ENCODE assay signal across 8 cellular contexts in the genomic region with DNA sequence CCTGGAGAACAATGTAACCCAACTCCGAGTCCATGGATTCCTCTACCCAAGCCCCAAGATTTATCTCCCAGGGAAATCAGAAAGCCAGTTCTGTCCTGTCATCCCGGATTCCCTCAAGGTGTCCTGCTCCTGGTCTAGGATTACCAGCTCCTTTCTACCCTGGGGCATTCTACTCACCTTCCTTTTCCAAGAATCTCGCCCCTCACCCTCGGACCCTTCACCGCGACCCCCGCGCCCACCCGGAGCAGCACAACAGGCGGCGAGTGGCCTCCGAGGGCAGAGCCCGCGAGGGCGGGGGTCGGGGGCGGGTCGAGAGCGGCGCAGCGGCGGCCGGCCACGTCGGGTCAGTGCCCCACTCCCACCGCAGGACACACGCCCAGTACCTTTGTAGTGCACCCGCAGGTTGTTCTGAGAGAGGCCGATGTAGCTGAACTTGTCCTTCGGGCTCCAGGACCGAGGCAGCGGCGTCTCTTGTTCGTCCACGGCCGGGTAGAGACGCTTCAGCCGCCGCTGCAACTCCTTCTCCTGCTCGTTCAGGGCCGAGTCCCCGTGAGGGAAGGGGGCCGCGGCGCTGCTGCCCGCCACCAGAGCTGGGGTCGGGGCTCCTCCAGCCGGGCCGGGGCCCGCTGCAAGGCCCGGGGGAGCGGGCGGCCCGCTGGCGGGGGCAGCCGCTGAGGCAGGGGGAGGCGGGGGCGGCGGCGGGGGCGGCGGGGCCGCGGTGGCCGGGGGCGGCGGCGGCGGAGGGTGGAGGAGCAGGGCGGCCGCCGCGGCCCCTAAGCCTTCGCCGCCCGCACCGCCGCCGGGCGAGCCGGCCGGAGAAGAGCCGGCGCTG. TPM values are rescaled to one million over a fixed set of nuclear protein-coding genes. Genes with fewer than 3 reads are reported as not detected.
DNase-seq lines count a peak whose midpoint lies in the region; ATAC-seq, FAIRE-seq and TF ChIP-seq lines count a peak whose summit lies in the region.

No MANE protein-coding gene starts in this region.

- H3K27ac ChIP-seq in SK-N-SH (ENCODE audit: low read depth in 2 of 2, low read length in 1 of 2) (peak overlapping the region; percentile 70 to 94), sigmoid colon (peak overlapping the region; percentile 95 to 97 (median 96))

- H3K9me2 ChIP-seq in SK-N-SH, result no peaks in the 10 kb centered on the region

- TF ChIP-seq CTCF in AG10803 (conservative IDR thresholded peaks at IDR 0.05; ENCODE audit: low read length), result no peak
- no peak for TF ChIP-seq CTCF in SK-N-SH (IDR thresholded peaks at IDR 0.05)
- no peak for TF ChIP-seq CTCF in astrocyte of the spinal cord (IDR thresholded peaks at IDR 0.05; ENCODE audit: low read depth, low read length)
- TF ChIP-seq CTCF in sigmoid colon (IDR thresholded peaks at IDR 0.05), result no peak

- TF ChIP-seq POLR2A in GM19193 (IDR thresholded peaks at IDR 0.05; ENCODE audit: extremely low read depth, insufficient read depth, insufficient read length) (peak; percentile 23), sigmoid colon (IDR thresholded peaks at IDR 0.05) (no peak)

- H2AFZ ChIP-seq in SK-N-SH (ENCODE audit: low read depth), result no peak overlapping the region

- in situ Hi-C loops in astrocyte of the spinal cord (cut with HindIII; ENCODE audit: low sequenced_read_pairs), result no loop called here

- H3K4me1 ChIP-seq in SK-N-SH (ENCODE audit: control insufficient read depth in 1 of 2, insufficient read depth in 2 of 2, low read depth in 1 of 2, low read length in 1 of 2), result peaks cover 4 to 7% of the 10 kb centered on the region in 2 experiments; a peak in 3 of 4 replicates
- peaks cover 0 to 32% (median 24%) of the 10 kb centered on the region in 4 donors for H3K4me1 ChIP-seq in sigmoid colon

- FAIRE-seq in GM19239 (lab: Jason Lieb, UNC), result no peak

- peak overlapping the region; percentile 94 for H3K4me2 ChIP-seq in SK-N-SH

- POLR2A ChIA-PET in SK-N-SH (lab: Yijun Ruan, JAX), result interaction anchor here (0.7 to 1.9 kb wide), 3 partner anchors 95 to 137 kb away, joined by 3 to 10 read pairs (median 3); partner anchors contain the start of genes NOL7 and SIRT5

- peaks cover 22% of the 10 kb centered on the region for H3F3A ChIP-seq in SK-N-SH (replicated peaks; ENCODE audit: insufficient read depth)

- ATAC-seq in HG03342 (IDR thresholded peaks at IDR 0.05; ENCODE audit: unreplicated experiment), result peak; percentile 8

- intact Hi-C loops in sigmoid colon (cut with DNase I), result loop anchor here (1.0 to 2.0 kb wide), 4 partner anchors 56 to 136 kb away; partner anchors contain the start of genes MCUR1, NOL7 and SIRT5

- peaks cover 51% of the 10 kb centered on the region for H3K79me2 ChIP-seq in SK-N-SH (ENCODE audit: insufficient read depth)

- H3K36me3 ChIP-seq in SK-N-SH (replicated peaks in 1 of 2; ENCODE audit: control insufficient read depth in 1 of 2, insufficient read depth in 2 of 2, low read length in 1 of 2) (no peaks in the 10 kb centered on the region), sigmoid colon (no peaks in the 10 kb centered on the region)

- 0% methylated on average over 26 of the region's 84 CpGs for WGBS in SK-N-SH (ENCODE audit: low lambda C conversion rate)
- 0 to 1% methylated on average over 84 of the region's 84 CpGs for WGBS in sigmoid colon, 2 donors

- H4K20me1 ChIP-seq in SK-N-SH (ENCODE audit: insufficient read depth), result peaks cover 47% of the 10 kb centered on the region

- TF ChIP-seq EP300 in SK-N-SH (IDR thresholded peaks at IDR 0.05; ENCODE audit: borderline replicate concordance in 1 of 2, low read depth in 1 of 2, low read length in 1 of 2) (no peak), sigmoid colon (IDR thresholded peaks at IDR 0.05) (no peak)

- CTCF ChIA-PET in SK-N-SH (lab: Yijun Ruan, JAX), result interaction anchor here (0.8 to 1.4 kb wide), 5 partner anchors 10 to 1734 kb away, joined by 3 to 5 read pairs (median 3); partner anchors contain the start of gene NOL7

- peak overlapping the region; percentile 89 for H3K4me3 ChIP-seq in AG10803 (ENCODE audit: low read length)
- peak overlapping the region; percentile 76 to 92 for H3K4me3 ChIP-seq in SK-N-SH (ENCODE audit: low read depth in 2 of 2, low read length in 1 of 2)
- peak overlapping the region; percentile 83 for H3K4me3 ChIP-seq in astrocyte of the spinal cord (ENCODE audit: low read depth, low read length)
- peak overlapping the region; percentile 76 for H3K4me3 ChIP-seq in iPS-11a (ENCODE audit: low read depth, low read length)
- peak overlapping the region; percentile 71 to 91 (median 88) for H3K4me3 ChIP-seq in sigmoid colon

- H3K27me3 ChIP-seq in SK-N-SH (ENCODE audit: insufficient read depth), result no peaks in the 10 kb centered on the region
- no peaks in the 10 kb centered on the region for H3K27me3 ChIP-seq in sigmoid colon

- H3K9me3 ChIP-seq in SK-N-SH (peaks cover 4% of the 10 kb centered on the region; the same call in 1 of the 2 replicates), sigmoid colon (no peaks in the 10 kb centered on the region)

- DNase-seq in AG10803 (ENCODE audit: low read depth) (no peak), SK-N-SH (peak; percentile 83), astrocyte of the spinal cord (ENCODE audit: low read depth, low spot score) (no peak), sigmoid colon (no peak), GM19239 (ENCODE audit: insufficient read length, low spot score) (no peak)

- TF ChIP-seq RAD21 in SK-N-SH (IDR thresholded peaks at IDR 0.05; ENCODE audit: low read length), result no peak

- H3K9ac ChIP-seq in SK-N-SH, result peak overlapping the region; percentile 79

TF ChIP-seq in SK-N-SH, 30 proteins besides CTCF, POLR2A, EP300 and RAD21:
- TF ChIP-seq USF1 (IDR thresholded peaks at IDR 0.05; ENCODE audit: borderline replicate concordance, low read depth) (no peak), CHD2 (IDR thresholded peaks at IDR 0.05; ENCODE audit: low read length, partially characterized antibody) (peak; percentile 31), GATA2 (CRISPR knock-in tag; IDR thresholded peaks at IDR 0.05) (peak; percentile 67), MXI1 (IDR thresholded peaks at IDR 0.05; ENCODE audit: low read depth, low read length) (peak; percentile 41; the same call in 1 of the 2 replicates)
TF ChIP-seq in SK-N-SH: peak in this region for 3.

RNA-seq across cellular contexts. Expression of gene RANBP9, which starts 0.9 kb away (rescaled TPM):
- polyA plus RNA-seq in SK-N-SH (2012; rRNA removed), result 19.9 and 20.4 TPM in 2 replicates
- 27.5 and 31.5 TPM in 2 replicates for polyA plus RNA-seq in SK-N-SH (2012; cell fraction: cytosol; rRNA removed)
- polyA plus RNA-seq in SK-N-SH (2012; cell fraction: nucleus; rRNA removed), result 14.6 and 34.6 TPM in 2 replicates
- total RNA-seq in sigmoid colon, result 10 to 100 TPM; 49.6 to 84.3 (median 55.3) TPM
- 10 to 100 TPM; 19.4 to 26.6 (median 22.2) TPM for polyA plus RNA-seq in sigmoid colon
